30 cellular contexts compared by ENCODE assay signal in genomic region chr9:20473566-20474116, GRCh38.
DNase-seq lines count a peak whose midpoint lies in the region; ATAC-seq, FAIRE-seq and TF ChIP-seq lines count a peak whose summit lies in the region.
"Had no signal": no experiment of that assay in that cellular context is flagged by ENCODE, and none has a peak within 500 bp of the region (broad histone marks: within the 10 kb centered on the region; RNA-seq: fewer than 3 reads in every experiment).

No MANE protein-coding gene starts in this region.

- H3K4me3 ChIP-seq in HepG2 (replicated peaks in 1 of 3; ENCODE audit: insufficient read depth in 1 of 3, low read depth in 2 of 3, low read length in 3 of 3) = no peak overlapping the region
- no peak overlapping the region for H3K4me3 ChIP-seq in right lobe of liver
- no peak overlapping the region for H3K4me3 ChIP-seq in cardiac fibroblast (replicated peaks in 1 of 2; ENCODE audit: low read depth in 2 of 2, low read length in 2 of 2)
- no peak overlapping the region for H3K4me3 ChIP-seq in smooth muscle cell
- H3K4me3 ChIP-seq: BLaER1, breast epithelium, HAP-1, sigmoid colon had no signal

- no peak overlapping the region for H3K4me3 Mint-ChIP-seq in mesothelial cell of epicardium
- H3K4me3 Mint-ChIP-seq: activated naive CD4-positive, alpha-beta T cell treated with anti-CD3 and anti-CD28 coated beads, Interleukin-2, amount 50 U/mL, for 24 hours; stimulated activated effector memory CD8-positive, alpha-beta T cell treated with anti-CD3 and anti-CD28 coated beads, Interleukin-12 subunit alpha, Interleukin-12 subunit beta, amount 100 ng/mL, for 72 hours had no signal

- H3K36me3 ChIP-seq in HepG2 (replicated peaks in 1 of 2; ENCODE audit: control insufficient read depth in 1 of 2, insufficient read depth in 2 of 2, low read length in 2 of 2) = no peaks in the 10 kb centered on the region
- no peaks in the 10 kb centered on the region for H3K36me3 ChIP-seq in right lobe of liver
- H3K36me3 ChIP-seq in smooth muscle cell (ENCODE audit: low read depth) = no peaks in the 10 kb centered on the region
- H3K36me3 ChIP-seq: BLaER1, breast epithelium, HAP-1, sigmoid colon, WERI-Rb-1 had no signal

- intact Hi-C loops in HepG2 (cut with micrococcal nuclease; ENCODE audit: unreplicated experiment) = no loop called here
- intact Hi-C loops in right lobe of liver (cut with DNase I) = no loop called here

- no peak for DNase-seq in HepG2 (ENCODE audit: low spot score)
- DNase-seq in right lobe of liver = no peak
- peak; percentile 31 to 42 for DNase-seq in cardiac fibroblast (ENCODE audit: low read depth in 2 of 2)
- no peak for DNase-seq in mesothelial cell of epicardium (ENCODE audit: low spot score in 2 of 2, unreplicated experiment in 2 of 2)
- no peak for DNase-seq in smooth muscle cell (lab: John Stamatoyannopoulos, UW; ENCODE audit: unreplicated experiment)
- no peak for DNase-seq in caudate nucleus (lab: John Stamatoyannopoulos, UW)
- DNase-seq: activated CD4-positive, alpha-beta T cell treated with anti-CD3 and anti-CD28 coated beads for 4 hours; activated CD8-positive, alpha-beta memory T cell treated with anti-CD3 and anti-CD28 coated beads for 24 hours; activated T-cell treated with anti-CD3 and anti-CD28 coated beads for 4 hours; effector CD4-positive, alpha-beta T cell; foreskin melanocyte; kidney glomerular epithelial cell; NCI-H1930; NCI-H510A treated with DMSO at 0.1 percent for 48 hours; SHP77; sigmoid colon; stimulated activated CD4-positive, alpha-beta T cell treated with anti-CD3 and anti-CD28 coated beads, Interleukin-15, amount 100 ng/mL, for 24 hours; trophoblast cell; WERI-Rb-1 had no signal

- H3K4me2 ChIP-seq in HepG2 (ENCODE audit: low read depth, low read length) = no peak overlapping the region
- H3K4me2 ChIP-seq in smooth muscle cell = peak overlapping the region; percentile 26
- H3K4me2 ChIP-seq: BLaER1, KMS-11 had no signal

- FAIRE-seq in HepG2 (lab: Jason Lieb, UNC) = no peak
- FAIRE-seq: colon, GM12892 had no signal

- H3K27ac Mint-ChIP-seq in mesothelial cell of epicardium = peak overlapping the region; percentile 31
- H3K27ac Mint-ChIP-seq: activated T-helper 2 cell treated with anti-CD3 and anti-CD28 coated beads, Interferon-gamma antibody, Interleukin-2, Interleukin-4, amounts not matched to agents 10 μg/mL and 5 μg/mL and 100 μg/mL, durations not matched to agents 14 hours and 24 hours and 36 hours had no signal

- H2AFZ ChIP-seq in HepG2 (ENCODE audit: low read length) (no peak overlapping the region), smooth muscle cell (ENCODE audit: low read depth) (no peak overlapping the region)

- CTCF ChIA-PET in HepG2 (lab: Yijun Ruan, JAX; ENCODE audit: low intra/inter-chr PET ratio, low total read pairs) = no interaction called here

- H3K4me1 ChIP-seq in HepG2 (ENCODE audit: insufficient read depth, low read length) = peaks cover 38% of the 10 kb centered on the region
- H3K4me1 ChIP-seq in right lobe of liver = no peaks in the 10 kb centered on the region
- peaks cover 25% of the 10 kb centered on the region for H3K4me1 ChIP-seq in smooth muscle cell (ENCODE audit: low read depth)
- H3K4me1 ChIP-seq: BLaER1, breast epithelium had no signal

- no peak overlapping the region for H3K9ac ChIP-seq in HepG2 (ENCODE audit: insufficient read depth, low read depth, low read length)
- no peak overlapping the region for H3K9ac ChIP-seq in smooth muscle cell (ENCODE audit: low read depth)
- H3K9ac ChIP-seq: BLaER1, KMS-11 had no signal

- no peaks in the 10 kb centered on the region for H3K9me3 Mint-ChIP-seq in mesothelial cell of epicardium
- H3K9me3 Mint-ChIP-seq: stimulated activated effector memory CD8-positive, alpha-beta T cell treated with anti-CD3 and anti-CD28 coated beads, Interleukin-12 subunit alpha, Interleukin-12 subunit beta, amount 100 ng/mL, for 72 hours had no signal

- TF ChIP-seq CTCF in HepG2 (CRISPR knock-in tag; IDR thresholded peaks at IDR 0.05) = no peak
- TF ChIP-seq CTCF in right lobe of liver (IDR thresholded peaks at IDR 0.05) = no peak
- no peak for TF ChIP-seq CTCF in cardiac fibroblast (IDR thresholded peaks at IDR 0.05; ENCODE audit: low read depth, low read length)
- TF ChIP-seq CTCF in mesothelial cell of epicardium (IDR thresholded peaks at IDR 0.05; ENCODE audit: unreplicated experiment) = no peak
- TF ChIP-seq CTCF in smooth muscle cell (IDR thresholded peaks at IDR 0.05; ENCODE audit: borderline replicate concordance, insufficient read depth, poor library complexity, severe bottlenecking) = no peak

- H3K4me1 Mint-ChIP-seq in mesothelial cell of epicardium = peaks cover 81% of the 10 kb centered on the region

- TF ChIP-seq POLR2A in HepG2 (IDR thresholded peaks at IDR 0.05; ENCODE audit: insufficient read depth in 1 of 2, low read depth in 2 of 2, low read length in 2 of 2) (no peak), right lobe of liver (IDR thresholded peaks at IDR 0.05) (no peak)

- H3K36me3 Mint-ChIP-seq in mesothelial cell of epicardium = no peaks in the 10 kb centered on the region
- H3K36me3 Mint-ChIP-seq: stimulated activated effector memory CD8-positive, alpha-beta T cell treated with anti-CD3 and anti-CD28 coated beads, Interleukin-12 subunit alpha, Interleukin-12 subunit beta, amount 100 ng/mL, for 72 hours had no signal

- ATAC-seq in HepG2 (no peak), right lobe of liver (no peak), GM19023 (IDR thresholded peaks at IDR 0.05; ENCODE audit: unreplicated experiment) (no peak), GM21576 (IDR thresholded peaks at IDR 0.05; ENCODE audit: unreplicated experiment) (no peak)
- ATAC-seq: stimulated activated effector memory CD8-positive, alpha-beta T cell treated with anti-CD3 and anti-CD28 coated beads, Interleukin-12 subunit alpha, Interleukin-12 subunit beta, amount 100 ng/mL, for 72 hours had no signal

- no peaks in the 10 kb centered on the region for H3K9me3 ChIP-seq in HepG2 (ENCODE audit: low read length)
- no peaks in the 10 kb centered on the region for H3K9me3 ChIP-seq in right lobe of liver
- H3K9me3 ChIP-seq in smooth muscle cell (replicated peaks; ENCODE audit: low read depth) = no peaks in the 10 kb centered on the region
- H3K9me3 ChIP-seq: BLaER1, breast epithelium, HAP-1, sigmoid colon had no signal

- TF ChIP-seq EP300 in HepG2 (IDR thresholded peaks at IDR 0.05; ENCODE audit: low read depth in 2 of 2, low read length in 2 of 2) = no peak
- TF ChIP-seq EP300 in HepG2 (CRISPR knock-in tag; IDR thresholded peaks at IDR 0.05; ENCODE audit: borderline replicate concordance) = no peak

- in situ Hi-C loops in HepG2 (cut with HindIII; ENCODE audit: extremely low pct_ligation_motif_present, low pct_unique_long_range_greater_than_20kb) = no loop called here

- H3K27ac ChIP-seq in HepG2 (ENCODE audit: extremely low read length, insufficient read depth, low read length) (no peak overlapping the region), right lobe of liver (no peak overlapping the region), smooth muscle cell (ENCODE audit: low read depth) (no peak overlapping the region), caudate nucleus (ENCODE audit: low read depth, low read length) (no peak overlapping the region)
- H3K27ac ChIP-seq: BLaER1, breast epithelium, KMS-11, sigmoid colon, WERI-Rb-1 had no signal

- H3K79me2 ChIP-seq in HepG2 (ENCODE audit: insufficient read depth, low read length) (peaks cover 2% of the 10 kb centered on the region), smooth muscle cell (ENCODE audit: low read depth) (peaks cover 91% of the 10 kb centered on the region)

- H4K20me1 ChIP-seq in HepG2 (ENCODE audit: insufficient read depth, low read length) (no peaks in the 10 kb centered on the region), smooth muscle cell (ENCODE audit: low read depth) (peaks cover 65% of the 10 kb centered on the region)
- H4K20me1 ChIP-seq: BLaER1 had no signal

- H3K27me3 ChIP-seq in HepG2 (ENCODE audit: control insufficient read depth in 1 of 2, insufficient read depth in 2 of 2, low read length in 2 of 2) (no peaks in the 10 kb centered on the region), right lobe of liver (no peaks in the 10 kb centered on the region), smooth muscle cell (ENCODE audit: low read depth) (no peaks in the 10 kb centered on the region)
- H3K27me3 ChIP-seq: BLaER1, breast epithelium, sigmoid colon had no signal

- no peak for TF ChIP-seq RAD21 in HepG2 (CRISPR knock-in tag; IDR thresholded peaks at IDR 0.05)

- POLR2A ChIA-PET in HepG2 (lab: Yijun Ruan, JAX) = no interaction called here

- 52% methylated on average over 4 of the region's 4 CpGs for WGBS in HepG2 (ENCODE audit: low lambda C conversion rate)
- 60% methylated on average over 4 of the region's 4 CpGs for WGBS in right lobe of liver (ENCODE audit: insufficient coverage, low coverage, low lambda C conversion rate, missing lambda C conversion rate)
- WGBS in smooth muscle cell (ENCODE audit: low lambda C conversion rate) = 67% methylated on average over 4 of the region's 4 CpGs

- no peaks in the 10 kb centered on the region for H3F3A ChIP-seq in smooth muscle cell (ENCODE audit: low read depth)

- BruUV-seq in HepG2 (replicated peaks; lab: Mats Ljungman, UMichigan) = no TSS peak

- no peaks in the 10 kb centered on the region for H3K27me3 Mint-ChIP-seq in mesothelial cell of epicardium (ENCODE audit: low read depth)
- H3K27me3 Mint-ChIP-seq: activated naive CD4-positive, alpha-beta T cell treated with anti-CD3 and anti-CD28 coated beads, Interleukin-2, amount 50 U/mL, for 24 hours had no signal

TF ChIP-seq in HepG2, 621 proteins besides CTCF, POLR2A, EP300 and RAD21:
- TF ChIP-seq RFX5 (IDR thresholded peaks at IDR 0.05; ENCODE audit: low read depth, low read length) (no peak), ZNF678 (CRISPR knock-in tag; IDR thresholded peaks at IDR 0.05) (no peak), ZNF205 (CRISPR knock-in tag; IDR thresholded peaks at IDR 0.05) (no peak), BCL6 (CRISPR knock-in tag; IDR thresholded peaks at IDR 0.05) (0 out of 2 replicates have a peak, but pooled peaks have one; percentile 29), ZNF552 (CRISPR knock-in tag; IDR thresholded peaks at IDR 0.05; ENCODE audit: borderline replicate concordance) (no peak), ZNF850 (CRISPR knock-in tag; conservative IDR thresholded peaks at IDR 0.05) (no peak), BRCA1 (CRISPR knock-in tag; IDR thresholded peaks at IDR 0.05) (no peak)

Comparison
In these comparisons a context has a peak if more than half of its experiments do, and no peak if none do; other contexts are left out.
1. DNase-seq: peak in cardiac fibroblast (2 of 2); none in HepG2 (single experiment), right lobe of liver (0 of 3), mesothelial cell of epicardium (0 of 2), smooth muscle cell (single experiment) and caudate nucleus (0 of 61).